In genomic region chr21:21268061-21268471, GRCh38 we compare ENCODE assay signal across 21 cellular contexts.
A peak's percentile ranks its signal among the peaks of the same experiment; 100 is the strongest.
DNase-seq lines count a peak whose midpoint lies in the region; ATAC-seq, FAIRE-seq and TF ChIP-seq lines count a peak whose summit lies in the region.
"Had no signal": no experiment of that assay in that cellular context is flagged by ENCODE, and none has a peak within 500 bp of the region (broad histone marks: within the 10 kb centered on the region; RNA-seq: fewer than 3 reads in every experiment).

No MANE protein-coding gene starts in this region.

- peak; percentile 80 for ATAC-seq in left lobe of liver
- ATAC-seq in HG02870 (IDR thresholded peaks at IDR 0.05; ENCODE audit: unreplicated experiment), result no peak
- ATAC-seq: activated naive CD8-positive, alpha-beta T cell treated with anti-CD3 and anti-CD28 coated beads, Interleukin-2, amount 50 U/mL, for 24 hours; GM12878 had no signal

- H3K4me3 ChIP-seq in brain microvascular endothelial cell (ENCODE audit: low read depth, low read length), result no peak overlapping the region
- H3K4me3 ChIP-seq: GM12878, heart right ventricle, ovary had no signal

- no peaks in the 10 kb centered on the region for H3K36me3 Mint-ChIP-seq in immature natural killer cell
- H3K36me3 Mint-ChIP-seq: CD14-positive monocyte had no signal

- no peak overlapping the region for H3K27ac Mint-ChIP-seq in immature natural killer cell
- H3K27ac Mint-ChIP-seq: activated naive CD8-positive, alpha-beta T cell treated with anti-CD3 and anti-CD28 coated beads, Interleukin-2, amount 50 U/mL, for 24 hours had no signal

- no peaks in the 10 kb centered on the region for H3K27me3 Mint-ChIP-seq in immature natural killer cell (ENCODE audit: low read depth in 3 of 3)
- H3K27me3 Mint-ChIP-seq: activated naive CD8-positive, alpha-beta T cell treated with anti-CD3 and anti-CD28 coated beads, Interleukin-2, amount 50 U/mL, for 24 hours; central memory CD8-positive, alpha-beta T cell had no signal

- no peak for FAIRE-seq in GM12892 (lab: Jason Lieb, UNC)
- FAIRE-seq: GM12878 had no signal

- no peak overlapping the region for H3K4me3 Mint-ChIP-seq in immature natural killer cell
- H3K4me3 Mint-ChIP-seq: activated naive CD8-positive, alpha-beta T cell treated with anti-CD3 and anti-CD28 coated beads, Interleukin-2, amount 50 U/mL, for 24 hours; CD14-positive monocyte; central memory CD8-positive, alpha-beta T cell had no signal

- peak; percentile 49 for DNase-seq in M059J (ENCODE audit: low read depth)
- DNase-seq in brain microvascular endothelial cell, result peak; percentile 0
- no peak for DNase-seq in left lobe of liver (ENCODE audit: low spot score)
- no peak for DNase-seq in NCI-H1694 treated with DMSO at 0.1 percent for 48 hours (lab: John Stamatoyannopoulos, UW)
- DNase-seq in GM12892 (ENCODE audit: insufficient read length), result no peak
- no peak for DNase-seq in immature natural killer cell
- DNase-seq: activated CD4-positive, alpha-beta T cell treated with anti-CD3 and anti-CD28 coated beads for 4 hours; activated naive CD8-positive, alpha-beta T cell treated with anti-CD3 and anti-CD28 coated beads, Interleukin-2, amount 50 U/mL, for 24 hours; effector memory CD4-positive, alpha-beta T cell; GF-D8; heart right ventricle; NCI-H2029; NCI-H510A treated with DMSO at 0.1 percent for 48 hours; ovary; stimulated activated naive CD4-positive, alpha-beta T cell; SW 1271 had no signal

- no peaks in the 10 kb centered on the region for H3K27me3 ChIP-seq in brain microvascular endothelial cell (replicated peaks)
- H3K27me3 ChIP-seq: heart right ventricle, ovary had no signal

- H3K27ac ChIP-seq in 22Rv1, result peak overlapping the region; percentile 73
- no peak overlapping the region for H3K27ac ChIP-seq in brain microvascular endothelial cell
- H3K27ac ChIP-seq: heart right ventricle, ovary had no signal

- no peaks in the 10 kb centered on the region for H3K36me3 ChIP-seq in brain microvascular endothelial cell (replicated peaks)
- H3K36me3 ChIP-seq: heart right ventricle, ovary had no signal

- no peaks in the 10 kb centered on the region for H3K4me1 Mint-ChIP-seq in immature natural killer cell
- H3K4me1 Mint-ChIP-seq: activated naive CD8-positive, alpha-beta T cell treated with anti-CD3 and anti-CD28 coated beads, Interleukin-2, amount 50 U/mL, for 24 hours; CD14-positive monocyte; central memory CD8-positive, alpha-beta T cell had no signal

- in situ Hi-C loops in brain microvascular endothelial cell (cut with HindIII; ENCODE audit: low pct_ligation_motif_present, low sequenced_read_pairs), result no loop called here

- H3K9me3 Mint-ChIP-seq in immature natural killer cell, result peaks cover 0 to 13% (median 9%) of the 10 kb centered on the region in 6 donors
- H3K9me3 Mint-ChIP-seq: activated naive CD8-positive, alpha-beta T cell treated with anti-CD3 and anti-CD28 coated beads, Interleukin-2, amount 50 U/mL, for 24 hours had no signal

- no peak for TF ChIP-seq CTCF in 22Rv1 (IDR thresholded peaks at IDR 0.05)
- no peak for TF ChIP-seq CTCF in brain microvascular endothelial cell (IDR thresholded peaks at IDR 0.05; ENCODE audit: low read depth, low read length, missing control alignments)

- no peak for TF ChIP-seq POLR2A in GM12892 (IDR thresholded peaks at IDR 0.05; ENCODE audit: low read depth, low read length)

Comparison
In these comparisons a context has a peak if more than half of its experiments do, and no peak if none do; other contexts are left out.
1. DNase-seq: peak in M059J (single experiment) and brain microvascular endothelial cell (single experiment); none in left lobe of liver (single experiment), NCI-H1694 treated with DMSO at 0.1 percent for 48 hours (single experiment), GM12892 (single experiment) and immature natural killer cell (0 of 3).